In the genomic region with DNA sequence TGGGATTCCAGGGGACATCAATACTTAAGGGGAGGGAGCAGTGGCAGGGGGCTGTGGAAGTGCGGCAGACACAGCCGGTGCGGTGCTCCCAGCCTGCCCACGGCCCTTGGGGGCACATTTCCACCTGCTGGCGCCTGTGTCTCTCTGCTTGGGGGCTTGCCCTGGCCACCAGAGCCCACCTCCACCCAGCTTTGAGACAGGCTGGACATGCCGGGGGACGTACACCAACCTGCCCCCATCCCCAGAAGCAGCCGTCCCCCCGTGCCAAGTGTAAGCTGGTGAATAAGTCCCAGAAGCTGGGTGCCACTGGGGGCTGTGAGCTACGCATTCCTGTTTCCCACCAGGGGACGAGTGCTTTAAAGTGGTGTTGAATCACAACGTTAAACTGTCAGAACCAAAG, we compare ENCODE assay signal across 10 cellular contexts.
"Had no signal": no experiment of that assay in that cellular context is flagged by ENCODE, and none has a peak within 500 bp of the region (broad histone marks: within the 10 kb centered on the region; RNA-seq: fewer than 3 reads in every experiment).

No MANE protein-coding gene starts in this region.

- H3K4me3 Mint-ChIP-seq: HFFc6 had no signal

- H3K36me3 Mint-ChIP-seq: IgD-negative memory B cell had no signal

- H3K9me3 ChIP-seq: HAP-1 had no signal

- ATAC-seq: HCT116, HepG2 had no signal

- H3K9me3 Mint-ChIP-seq: HFFc6 had no signal

- FAIRE-seq: H54, HepG2 had no signal

- DNase-seq: GOT3, HFFc6, KBM-7 had no signal

- H3K4me3 ChIP-seq: HAP-1 had no signal

- H3K4me2 ChIP-seq: KMS-11 had no signal

- H3K36me3 ChIP-seq: HAP-1 had no signal

- H3K27ac ChIP-seq: HL-60, KMS-11 had no signal

- H3K9ac ChIP-seq: KMS-11 had no signal

- H3K4me1 ChIP-seq: HAP-1 had no signal

- H3K27ac Mint-ChIP-seq: HFFc6, IgD-negative memory B cell had no signal
